9 cellular contexts compared by ENCODE assay signal in genomic region chr10:45593938-45594275, GRCh38.
DNase-seq lines count a peak whose midpoint lies in the region; ATAC-seq lines count a peak whose summit lies in the region.
"Had no signal": no experiment of that assay in that cellular context is flagged by ENCODE, and none has a peak within 500 bp of the region (broad histone marks: within the 10 kb centered on the region; RNA-seq: fewer than 3 reads in every experiment).

No MANE protein-coding gene starts in this region.

- H3K4me3 Mint-ChIP-seq in stimulated activated naive CD8-positive, alpha-beta T cell treated with anti-CD3 and anti-CD28 coated beads, Interleukin-15, Interleukin-2, amounts not matched to agents 100 ng/mL and 50 ng/mL, for 24 hours, result peak overlapping the region; percentile 91
- peak overlapping the region; percentile 82 for H3K4me3 Mint-ChIP-seq in central memory CD8-positive, alpha-beta T cell

- ATAC-seq in stimulated activated naive CD8-positive, alpha-beta T cell treated with anti-CD3 and anti-CD28 coated beads, Interleukin-15, Interleukin-2, amounts not matched to agents 100 U/mL and 50 U/mL, for 24 hours, result no peak
- ATAC-seq in central memory CD8-positive, alpha-beta T cell (replicated peaks; ENCODE audit: extremely low read depth, poor library complexity, severe bottlenecking), result no peak
- ATAC-seq in HG03521 (IDR thresholded peaks at IDR 0.05; ENCODE audit: unreplicated experiment) (no peak), GM18868 (IDR thresholded peaks at IDR 0.05; ENCODE audit: unreplicated experiment) (no peak), GM19463 (IDR thresholded peaks at IDR 0.05; ENCODE audit: unreplicated experiment) (no peak)

- H3K27ac ChIP-seq in muscle layer of duodenum (ENCODE audit: low read length), result no peak overlapping the region

- H3K27me3 ChIP-seq in muscle layer of duodenum (ENCODE audit: low read depth, low read length), result no peaks in the 10 kb centered on the region

- no peaks in the 10 kb centered on the region for H3K27me3 Mint-ChIP-seq in stimulated activated naive CD8-positive, alpha-beta T cell treated with anti-CD3 and anti-CD28 coated beads, Interleukin-15, Interleukin-2, amounts not matched to agents 100 ng/mL and 50 ng/mL, for 24 hours
- peaks cover 2% of the 10 kb centered on the region for H3K27me3 Mint-ChIP-seq in central memory CD8-positive, alpha-beta T cell

- H3K4me3 ChIP-seq in muscle layer of duodenum (ENCODE audit: low read depth in 1 of 2, low read length in 2 of 2), result peak overlapping the region; percentile 91 to 93

- peaks cover 0 to 5% of the 10 kb centered on the region in 2 donors for H3K36me3 ChIP-seq in muscle layer of duodenum (ENCODE audit: control insufficient read depth in 1 of 2, insufficient read depth in 2 of 2, low read length in 2 of 2)

- H3K9me3 Mint-ChIP-seq in stimulated activated naive CD8-positive, alpha-beta T cell treated with anti-CD3 and anti-CD28 coated beads, Interleukin-15, Interleukin-2, amounts not matched to agents 100 ng/mL and 50 ng/mL, for 24 hours, result no peaks in the 10 kb centered on the region
- H3K9me3 Mint-ChIP-seq in central memory CD8-positive, alpha-beta T cell, result no peaks in the 10 kb centered on the region

- H3K27ac Mint-ChIP-seq in stimulated activated naive CD8-positive, alpha-beta T cell treated with anti-CD3 and anti-CD28 coated beads, Interleukin-15, Interleukin-2, amounts not matched to agents 100 ng/mL and 50 ng/mL, for 24 hours, result peak overlapping the region; percentile 83
- H3K27ac Mint-ChIP-seq in central memory CD8-positive, alpha-beta T cell (ENCODE audit: low read depth), result peak overlapping the region; percentile 71

- H3K9me3 ChIP-seq in muscle layer of duodenum (ENCODE audit: control insufficient read depth in 1 of 2, low read length in 2 of 2), result no peaks in the 10 kb centered on the region

- DNase-seq in stimulated activated naive CD8-positive, alpha-beta T cell treated with anti-CD3 and anti-CD28 coated beads, Interleukin-15, Interleukin-2, amounts not matched to agents 100 U/mL and 50 U/mL, for 24 hours, result no peak
- DNase-seq in central memory CD8-positive, alpha-beta T cell (ENCODE audit: low spot score in 2 of 2), result no peak
- DNase-seq in midbrain (lab: John Stamatoyannopoulos, UW), result no peak
- DNase-seq: MV-4-11 had no signal

- H3K4me1 Mint-ChIP-seq in stimulated activated naive CD8-positive, alpha-beta T cell treated with anti-CD3 and anti-CD28 coated beads, Interleukin-15, Interleukin-2, amounts not matched to agents 100 ng/mL and 50 ng/mL, for 24 hours (ENCODE audit: low read depth), result peaks cover 46% of the 10 kb centered on the region
- peaks cover 39% of the 10 kb centered on the region for H3K4me1 Mint-ChIP-seq in central memory CD8-positive, alpha-beta T cell

- H3K36me3 Mint-ChIP-seq in stimulated activated naive CD8-positive, alpha-beta T cell treated with anti-CD3 and anti-CD28 coated beads, Interleukin-15, Interleukin-2, amounts not matched to agents 100 ng/mL and 50 ng/mL, for 24 hours (ENCODE audit: low read depth), result peaks cover 19% of the 10 kb centered on the region
- H3K36me3 Mint-ChIP-seq in central memory CD8-positive, alpha-beta T cell (ENCODE audit: insufficient read depth), result peaks cover 20% of the 10 kb centered on the region

- peaks cover 10 to 16% of the 10 kb centered on the region in 2 donors for H3K4me1 ChIP-seq in muscle layer of duodenum (ENCODE audit: control insufficient read depth in 1 of 2, insufficient read depth in 2 of 2, low read length in 2 of 2)
